In genomic region chr10:116833986-116834760, GRCh38 we compare ENCODE assay signal across 19 cellular contexts. TPM values are rescaled to one million over a fixed set of nuclear protein-coding genes. Genes with fewer than 3 reads are reported as not detected.
DNase-seq lines count a peak whose midpoint lies in the region; ATAC-seq and TF ChIP-seq lines count a peak whose summit lies in the region.
"Had no signal": no experiment of that assay in that cellular context is flagged by ENCODE, and none has a peak within 500 bp of the region (broad histone marks: within the 10 kb centered on the region; RNA-seq: fewer than 3 reads in every experiment).

No MANE protein-coding gene starts in this region.

- H3K36me3 Mint-ChIP-seq in stimulated activated memory B cell treated with anti-CD40 and anti-IgM and Interleukin-4, amounts not matched to agents 10 μg/mL and 1 μg/mL and 100 μg/mL, for 72 hours, result peaks cover 34% of the 10 kb centered on the region
- H3K36me3 Mint-ChIP-seq in HFFc6 (ENCODE audit: low read depth), result no peaks in the 10 kb centered on the region
- H3K36me3 Mint-ChIP-seq: activated naive CD8-positive, alpha-beta T cell treated with anti-CD3 and anti-CD28 coated beads for 36 hours had no signal

- no peaks in the 10 kb centered on the region for H3K27me3 Mint-ChIP-seq in stimulated activated memory B cell treated with anti-CD40 and anti-IgM and Interleukin-4, amounts not matched to agents 10 μg/mL and 1 μg/mL and 100 μg/mL, for 72 hours
- H3K27me3 Mint-ChIP-seq in HFFc6 (ENCODE audit: insufficient read depth), result peaks cover 13% of the 10 kb centered on the region
- H3K27me3 Mint-ChIP-seq: CD4-positive, alpha-beta T cell had no signal

- ATAC-seq in stimulated activated memory B cell treated with anti-CD40 and anti-IgM and Interleukin-4, amounts not matched to agents 10 μg/mL and 1 μg/mL and 100 μg/mL, for 72 hours, result no peak
- no peak for ATAC-seq in GM21825 (IDR thresholded peaks at IDR 0.05; ENCODE audit: unreplicated experiment)
- ATAC-seq: activated CD4-positive, alpha-beta T cell treated with anti-CD3 and anti-CD28 coated beads for 36 hours; activated T-helper 17 cell treated with anti-CD3 and anti-CD28 coated beads, Interleukin-2, amount 50 U/mL, for 72 hours had no signal

- no peak overlapping the region for H3K4me3 Mint-ChIP-seq in stimulated activated memory B cell treated with anti-CD40 and anti-IgM and Interleukin-4, amounts not matched to agents 10 μg/mL and 1 μg/mL and 100 μg/mL, for 72 hours
- H3K4me3 Mint-ChIP-seq in HFFc6, result no peak overlapping the region
- H3K4me3 Mint-ChIP-seq: activated CD4-positive, alpha-beta T cell treated with anti-CD3 and anti-CD28 coated beads for 36 hours; activated naive CD8-positive, alpha-beta T cell treated with anti-CD3 and anti-CD28 coated beads for 36 hours; activated T-helper 17 cell treated with anti-CD3 and anti-CD28 coated beads, Interleukin-2, amount 50 U/mL, for 72 hours; CD4-positive, alpha-beta T cell; neural crest cell had no signal

- peak; percentile 69 for DNase-seq in H7
- DNase-seq in NCI-H1105 treated with DMSO at 0.1 percent for 48 hours (lab: John Stamatoyannopoulos, UW), result peak; percentile 56
- peak; percentile 18 for DNase-seq in NCI-H774 (lab: John Stamatoyannopoulos, UW)
- DNase-seq in iPS-NIHi7 (ENCODE audit: extremely low spot score), result peak; percentile 73
- DNase-seq in kidney tubule cell (ENCODE audit: low spot score), result no peak
- DNase-seq in HFFc6, result no peak
- DNase-seq: activated CD4-positive, alpha-beta T cell treated with anti-CD3 and anti-CD28 coated beads for 36 hours; activated naive CD8-positive, alpha-beta T cell treated with anti-CD3 and anti-CD28 coated beads for 36 hours; CD4-positive, alpha-beta T cell; DMS 273 treated with DMSO at 0.1 percent for 48 hours; GDM1; NCI-H446 treated with DMSO at 0.1 percent for 48 hours; OCI-M1; SIG-M5; upper lobe of left lung had no signal

- no peak overlapping the region for H3K4me3 ChIP-seq in H7 (ENCODE audit: insufficient read depth, low read depth, low read length)
- H3K4me3 ChIP-seq: upper lobe of left lung had no signal

- H3K4me1 Mint-ChIP-seq in stimulated activated memory B cell treated with anti-CD40 and anti-IgM and Interleukin-4, amounts not matched to agents 10 μg/mL and 1 μg/mL and 100 μg/mL, for 72 hours, result peaks cover 9% of the 10 kb centered on the region
- no peaks in the 10 kb centered on the region for H3K4me1 Mint-ChIP-seq in HFFc6 (ENCODE audit: low read depth)
- H3K4me1 Mint-ChIP-seq: activated CD4-positive, alpha-beta T cell treated with anti-CD3 and anti-CD28 coated beads for 36 hours; activated naive CD8-positive, alpha-beta T cell treated with anti-CD3 and anti-CD28 coated beads for 36 hours; activated T-helper 17 cell treated with anti-CD3 and anti-CD28 coated beads, Interleukin-2, amount 50 U/mL, for 72 hours had no signal

- H3K27me3 ChIP-seq in H7 (ENCODE audit: control insufficient read depth, insufficient read depth, low read length), result no peaks in the 10 kb centered on the region
- H3K27me3 ChIP-seq: upper lobe of left lung had no signal

- no peak overlapping the region for H3K27ac Mint-ChIP-seq in stimulated activated memory B cell treated with anti-CD40 and anti-IgM and Interleukin-4, amounts not matched to agents 10 μg/mL and 1 μg/mL and 100 μg/mL, for 72 hours
- no peak overlapping the region for H3K27ac Mint-ChIP-seq in HFFc6
- H3K27ac Mint-ChIP-seq: activated CD4-positive, alpha-beta T cell treated with anti-CD3 and anti-CD28 coated beads for 36 hours; activated naive CD8-positive, alpha-beta T cell treated with anti-CD3 and anti-CD28 coated beads for 36 hours; activated T-helper 17 cell treated with anti-CD3 and anti-CD28 coated beads, Interleukin-2, amount 50 U/mL, for 72 hours; CD4-positive, alpha-beta T cell had no signal

- no peaks in the 10 kb centered on the region for H3K36me3 ChIP-seq in H7 (replicated peaks; ENCODE audit: control insufficient read depth, insufficient read depth, low read length)
- H3K36me3 ChIP-seq: upper lobe of left lung had no signal

- no peak for TF ChIP-seq CTCF in HFFc6 (IDR thresholded peaks at IDR 0.05)

- no peaks in the 10 kb centered on the region for H3K9me3 Mint-ChIP-seq in stimulated activated memory B cell treated with anti-CD40 and anti-IgM and Interleukin-4, amounts not matched to agents 10 μg/mL and 1 μg/mL and 100 μg/mL, for 72 hours
- no peaks in the 10 kb centered on the region for H3K9me3 Mint-ChIP-seq in HFFc6
- H3K9me3 Mint-ChIP-seq: activated T-helper 17 cell treated with anti-CD3 and anti-CD28 coated beads, Interleukin-2, amount 50 U/mL, for 72 hours; CD4-positive, alpha-beta T cell; neural crest cell had no signal

RNA-seq across cellular contexts. Expression of gene ENO4, which starts 15.1 kb away (rescaled TPM):
- 0.94 and 1.9 TPM in 2 replicates for total RNA-seq in H7 (2014; rRNA removed; shearing (Covaris generic))
- not detected for total RNA-seq in HFFc6 (2021; fragmentation: NEBNext Ultra II Directional; extraction: Animal tissue kit (Norgen Biotek cat#: 25700))
- total RNA-seq: activated CD4-positive, alpha-beta T cell treated with anti-CD3 and anti-CD28 coated beads for 36 hours; activated naive CD8-positive, alpha-beta T cell treated with anti-CD3 and anti-CD28 coated beads for 36 hours; activated T-helper 17 cell treated with anti-CD3 and anti-CD28 coated beads, Interleukin-2, amount 50 U/mL, for 72 hours; CD4-positive, alpha-beta T cell had no signal

Comparison
In these comparisons a context has a peak if more than half of its experiments do, and no peak if none do; other contexts are left out.
1. DNase-seq: peak in H7 (single experiment), NCI-H1105 treated with DMSO at 0.1 percent for 48 hours (single experiment), NCI-H774 (single experiment) and iPS-NIHi7 (single experiment); none in kidney tubule cell (single experiment) and HFFc6 (single experiment).